In the genomic region with DNA sequence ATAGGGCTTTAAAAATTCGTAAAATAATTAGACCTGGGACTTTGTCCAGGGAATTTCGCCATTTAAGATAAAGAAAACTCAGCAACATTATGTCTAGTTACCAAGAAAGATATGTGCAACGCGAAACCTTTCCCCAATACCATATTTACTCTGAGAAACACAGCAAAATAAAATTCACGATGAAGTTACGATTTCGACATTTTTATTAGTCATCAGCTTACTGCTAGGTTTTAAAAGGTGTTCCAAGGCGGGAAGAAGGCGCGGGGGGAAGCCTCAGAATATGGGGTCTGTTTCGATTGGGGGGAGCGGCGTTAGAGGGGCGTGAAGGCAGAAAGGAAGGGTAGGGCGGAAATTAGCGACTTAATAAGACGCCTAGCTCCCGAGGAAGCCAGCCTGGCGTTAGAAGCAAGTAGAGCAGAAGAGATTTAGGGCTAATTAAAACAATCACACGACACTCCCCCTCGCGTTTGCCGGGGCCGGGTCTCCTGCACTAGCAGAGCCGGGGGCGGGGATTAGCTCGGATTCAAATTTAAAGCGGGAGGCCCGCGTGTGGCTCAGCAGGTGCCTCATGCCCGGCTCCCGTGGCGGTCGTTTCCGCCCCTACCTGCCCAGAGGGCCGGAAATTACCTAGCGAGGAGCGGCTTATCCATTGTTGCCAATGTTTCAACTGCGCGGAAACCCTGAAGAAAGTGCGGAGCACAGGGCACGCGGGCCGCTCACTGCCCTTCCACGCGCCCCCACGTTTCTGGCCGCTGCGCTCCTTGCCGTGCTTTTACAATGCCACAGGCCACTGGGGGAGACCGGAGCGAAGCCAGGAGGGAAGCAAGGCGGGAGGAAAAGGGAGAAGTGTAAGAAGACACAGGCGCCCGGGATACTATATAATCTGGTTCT, we compare ENCODE assay signal across 1 cellular context.
TF ChIP-seq lines count a peak whose summit lies in the region.

No MANE protein-coding gene starts in this region.

TF ChIP-seq in SK-N-SH, 30 proteins besides CTCF, POLR2A, EP300 and RAD21 (continued from another document):
- TF ChIP-seq REST (IDR thresholded peaks at IDR 0.05; ENCODE audit: low read depth, low read length) (no peak), YY1 (IDR thresholded peaks at IDR 0.05; ENCODE audit: low read depth) (0 out of 2 replicates have a peak, but pooled peaks have one; percentile 21), PBX3 (IDR thresholded peaks at IDR 0.05) (no peak), SIN3A (IDR thresholded peaks at IDR 0.05; ENCODE audit: borderline replicate concordance, low read depth, low read length) (peak; percentile 96), MXI1 (IDR thresholded peaks at IDR 0.05; ENCODE audit: low read depth, low read length) (peak; percentile 98), GABPA (IDR thresholded peaks at IDR 0.05; ENCODE audit: low read depth) (peak; percentile 41; the same call in 1 of the 2 replicates), JUND (IDR thresholded peaks at IDR 0.05) (no peak), SMC3 (IDR thresholded peaks at IDR 0.05; ENCODE audit: low read depth, low read length) (no peak), RXRA (IDR thresholded peaks at IDR 0.05; ENCODE audit: borderline replicate concordance, low read depth) (no peak), FOXJ3 (CRISPR knock-in tag; IDR thresholded peaks at IDR 0.05) (no peak), RFX5 (IDR thresholded peaks at IDR 0.05; ENCODE audit: low read length) (no peak), EZH2phosphoT487 (IDR thresholded peaks at IDR 0.05; ENCODE audit: borderline replicate concordance, low read depth) (no peak), RCOR1 (IDR thresholded peaks at IDR 0.05; ENCODE audit: low read length) (no peak), MEF2A (IDR thresholded peaks at IDR 0.05; ENCODE audit: borderline replicate concordance, low read depth) (no peak)
- TF ChIP-seq, protein P1, sequence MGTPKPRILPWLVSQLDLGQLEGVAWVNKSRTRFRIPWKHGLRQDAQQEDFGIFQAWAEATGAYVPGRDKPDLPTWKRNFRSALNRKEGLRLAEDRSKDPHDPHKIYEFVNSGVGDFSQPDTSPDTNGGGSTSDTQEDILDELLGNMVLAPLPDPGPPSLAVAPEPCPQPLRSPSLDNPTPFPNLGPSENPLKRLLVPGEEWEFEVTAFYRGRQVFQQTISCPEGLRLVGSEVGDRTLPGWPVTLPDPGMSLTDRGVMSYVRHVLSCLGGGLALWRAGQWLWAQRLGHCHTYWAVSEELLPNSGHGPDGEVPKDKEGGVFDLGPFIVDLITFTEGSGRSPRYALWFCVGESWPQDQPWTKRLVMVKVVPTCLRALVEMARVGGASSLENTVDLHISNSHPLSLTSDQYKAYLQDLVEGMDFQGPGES (IDR thresholded peaks at IDR 0.05; ENCODE audit: low read depth, low read length) = no peak
